ENCODE assay signal across 19 cellular contexts in genomic region chr4:25103423-25103822, GRCh38. TPM values are rescaled to one million over a fixed set of nuclear protein-coding genes. Genes with fewer than 3 reads are reported as not detected.
A peak's percentile ranks its signal among the peaks of the same experiment; 100 is the strongest.
DNase-seq lines count a peak whose midpoint lies in the region; TF ChIP-seq lines count a peak whose summit lies in the region.
"Had no signal": no experiment of that assay in that cellular context is flagged by ENCODE, and none has a peak within 500 bp of the region (broad histone marks: within the 10 kb centered on the region; RNA-seq: fewer than 3 reads in every experiment).

No MANE protein-coding gene starts in this region.

- no peaks in the 10 kb centered on the region for H3K9me3 ChIP-seq in left ventricle myocardium inferior (replicated peaks)
- no peaks in the 10 kb centered on the region for H3K9me3 ChIP-seq in ovary
- H3K9me3 ChIP-seq in uterus = no peaks in the 10 kb centered on the region

- TF ChIP-seq POLR2A in ovary (IDR thresholded peaks at IDR 0.05) (no peak), uterus (IDR thresholded peaks at IDR 0.05) (no peak)

- no peaks in the 10 kb centered on the region for H3K36me3 Mint-ChIP-seq in Calu3 (ENCODE audit: insufficient read depth, unreplicated experiment)
- H3K36me3 Mint-ChIP-seq: activated CD8-positive, alpha-beta memory T cell treated with anti-CD3 and anti-CD28 coated beads, Interleukin-2, amount 10 ng/mL, durations not matched to agents 7 days and 5 days had no signal

- DNase-seq in DMS79 treated with DMSO at 0.1 percent for 48 hours (lab: John Stamatoyannopoulos, UW) = peak; percentile 12
- DNase-seq in DMS79 (lab: John Stamatoyannopoulos, UW) = no peak
- peak; percentile 60 for DNase-seq in left ventricle myocardium inferior
- peak; percentile 43 to 74 (median 59) for DNase-seq in ovary
- peak in 1 of 2 donors; percentile 69 for DNase-seq in uterus
- no peak for DNase-seq in HuH-7 (ENCODE audit: low spot score)
- DNase-seq in activated naive CD4-positive, alpha-beta T cell (lab: John Stamatoyannopoulos, UW) = no peak
- DNase-seq in Calu3 = no peak
- DNase-seq: 8988T; activated CD4-positive, alpha-beta T cell treated with anti-CD3 and anti-CD28 coated beads for 1 hour; activated CD8-positive, alpha-beta memory T cell treated with anti-CD3 and anti-CD28 coated beads, Interleukin-2, amount 10 ng/mL, durations not matched to agents 7 days and 5 days; amygdala; effector memory CD8-positive, alpha-beta T cell; left colon; NCI-H69; PC-3 had no signal

- WGBS in ovary, 3 donors = 2 to 7% (median 3%) methylated on average over 4 of the region's 4 CpGs

- H3K4me1 Mint-ChIP-seq in Calu3 (ENCODE audit: low read depth, unreplicated experiment) = no peaks in the 10 kb centered on the region
- H3K4me1 Mint-ChIP-seq: activated CD8-positive, alpha-beta memory T cell treated with anti-CD3 and anti-CD28 coated beads, Interleukin-2, amount 10 ng/mL, durations not matched to agents 7 days and 5 days; central memory CD8-positive, alpha-beta T cell had no signal

- intact Hi-C loops in left ventricle myocardium inferior (cut with micrococcal nuclease) = no loop called here
- intact Hi-C loops in ovary (cut with DNase I) = loop anchor here in 1 of 4 donors (10.0 kb wide), 1 partner anchor 51 kb away; no protein-coding TSS in a partner anchor
- intact Hi-C loops in uterus (cut with DNase I; ENCODE audit: low total_unique reads) = no loop called here
- intact Hi-C loops in Calu3 (cut with micrococcal nuclease; ENCODE audit: unreplicated experiment) = no loop called here

- H3K4me1 ChIP-seq in left ventricle myocardium inferior = peaks cover 57% of the 10 kb centered on the region
- peaks cover 11% of the 10 kb centered on the region for H3K4me1 ChIP-seq in ovary (ENCODE audit: insufficient read depth)
- H3K4me1 ChIP-seq in uterus = peaks cover 0 to 17% of the 10 kb centered on the region in 2 donors

- no TSS peak for BruUV-seq in Calu3 (replicated peaks; lab: Mats Ljungman, UMichigan)

- no peaks in the 10 kb centered on the region for H3K27me3 ChIP-seq in left ventricle myocardium inferior (ENCODE audit: low read depth)
- H3K27me3 ChIP-seq in ovary = no peaks in the 10 kb centered on the region
- no peaks in the 10 kb centered on the region for H3K27me3 ChIP-seq in uterus
- H3K27me3 ChIP-seq: BLaER1 had no signal

- H3K36me3 ChIP-seq in left ventricle myocardium inferior = no peaks in the 10 kb centered on the region
- H3K36me3 ChIP-seq in ovary = no peaks in the 10 kb centered on the region
- no peaks in the 10 kb centered on the region for H3K36me3 ChIP-seq in uterus
- H3K36me3 ChIP-seq: BLaER1 had no signal

- TF ChIP-seq EP300 in ovary (IDR thresholded peaks at IDR 0.05) = no peak

- H3K27ac ChIP-seq in left ventricle myocardium inferior (replicated peaks) (peak overlapping the region; percentile 77), ovary (peak overlapping the region; percentile 4 to 59), uterus (peak overlapping the region; percentile 80 to 84)
- H3K27ac ChIP-seq: BLaER1 had no signal

- H3K27me3 Mint-ChIP-seq in Calu3 (ENCODE audit: unreplicated experiment) = no peaks in the 10 kb centered on the region

- H3K4me3 Mint-ChIP-seq in Calu3 (ENCODE audit: low read depth, unreplicated experiment) = no peak overlapping the region
- H3K4me3 Mint-ChIP-seq: activated CD8-positive, alpha-beta memory T cell treated with anti-CD3 and anti-CD28 coated beads, Interleukin-2, amount 10 ng/mL, durations not matched to agents 7 days and 5 days; central memory CD8-positive, alpha-beta T cell; effector memory CD8-positive, alpha-beta T cell; T-helper 2 cell treated with Interferon-gamma antibody and Interleukin-4, amounts not matched to agents 5 μg/mL and 100 μg/mL, for 36 hours had no signal

- H3K4me3 ChIP-seq in left ventricle myocardium inferior (no peak overlapping the region), ovary (no peak overlapping the region), uterus (no peak overlapping the region)
- H3K4me3 ChIP-seq: BLaER1 had no signal

- H3K9me3 Mint-ChIP-seq in Calu3 (ENCODE audit: low read depth, unreplicated experiment) = peaks cover 2% of the 10 kb centered on the region
- H3K9me3 Mint-ChIP-seq: central memory CD8-positive, alpha-beta T cell had no signal

- no peak overlapping the region for H3K27ac Mint-ChIP-seq in Calu3 (ENCODE audit: unreplicated experiment)
- H3K27ac Mint-ChIP-seq: activated CD8-positive, alpha-beta memory T cell treated with anti-CD3 and anti-CD28 coated beads, Interleukin-2, amount 10 ng/mL, durations not matched to agents 7 days and 5 days; effector memory CD8-positive, alpha-beta T cell; T-helper 2 cell treated with Interferon-gamma antibody and Interleukin-4, amounts not matched to agents 5 μg/mL and 100 μg/mL, for 36 hours had no signal

- no peak for TF ChIP-seq CTCF in left ventricle myocardium inferior (IDR thresholded peaks at IDR 0.05; ENCODE audit: borderline replicate concordance)
- TF ChIP-seq CTCF in ovary (IDR thresholded peaks at IDR 0.05) = no peak
- TF ChIP-seq CTCF in uterus (IDR thresholded peaks at IDR 0.05) = no peak
- TF ChIP-seq CTCF in Calu3 (IDR thresholded peaks at IDR 0.05; ENCODE audit: unreplicated experiment) = no peak

- CTCF ChIA-PET in Calu3 (lab: Charles Lee) = interaction anchor here (0.6 kb wide), 1 partner anchor 66 kb away, joined by 3 read pairs; no protein-coding TSS in a partner anchor

RNA-seq across cellular contexts. Expression of gene SEPSECS, which starts 56.8 kb away (rescaled TPM):
- total RNA-seq in left ventricle myocardium inferior (4.9 TPM), ovary (10 to 100 TPM in 3 of 7 donors, 1 to 10 TPM in 4; 4.0 to 11.0 (median 8.8) TPM), uterus (10 to 100 TPM in 2 of 4 donors, 1 to 10 TPM in 2; 6.9 to 22.8 (median 10.4) TPM), Calu3 (2022) (7.5 and 9.4 TPM in 2 replicates)
- polyA plus RNA-seq in ovary = 1 to 10 TPM; 4.7 to 5.5 TPM

Comparison
In these comparisons a context has a peak if more than half of its experiments do, and no peak if none do; other contexts are left out.
1. DNase-seq: peak in DMS79 treated with DMSO at 0.1 percent for 48 hours (single experiment), left ventricle myocardium inferior (single experiment) and ovary (5 of 5); none in DMS79 (single experiment), HuH-7 (single experiment), activated naive CD4-positive, alpha-beta T cell (0 of 4) and Calu3 (single experiment).
2. H3K27ac ChIP-seq: peak in every context shown above with its lines; median percentile 82 in uterus; 77 in left ventricle myocardium inferior; 32 in ovary.